Comparison of ENCODE assay signal across 21 cellular contexts in genomic region chr3:46282696-46283095, GRCh38. TPM values are rescaled to one million over a fixed set of nuclear protein-coding genes. Genes with fewer than 3 reads are reported as not detected.
DNase-seq lines count a peak whose midpoint lies in the region; ATAC-seq and TF ChIP-seq lines count a peak whose summit lies in the region.
"Had no signal": no experiment of that assay in that cellular context is flagged by ENCODE, and none has a peak within 500 bp of the region (broad histone marks: within the 10 kb centered on the region; RNA-seq: fewer than 3 reads in every experiment).

No MANE protein-coding gene starts in this region.

- peak overlapping the region; percentile 43 for H3K4me3 ChIP-seq in CD4-positive, CD25-positive, alpha-beta regulatory T cell (ENCODE audit: low read depth, low read length)
- no peak overlapping the region for H3K4me3 ChIP-seq in CD8-positive, alpha-beta memory T cell (ENCODE audit: low read length)
- H3K4me3 ChIP-seq in tibial nerve (no peak overlapping the region), BE2C (ENCODE audit: low read depth, low read length) (no peak overlapping the region)
- H3K4me3 ChIP-seq: sigmoid colon, thyroid gland had no signal

- no peak for TF ChIP-seq POLR2A in tibial nerve (IDR thresholded peaks at IDR 0.05)

- no peaks in the 10 kb centered on the region for H3K9me3 ChIP-seq in CD4-positive, CD25-positive, alpha-beta regulatory T cell (ENCODE audit: control insufficient read depth in 2 of 2, low read length in 2 of 2)
- H3K9me3 ChIP-seq in CD8-positive, alpha-beta memory T cell (ENCODE audit: low read length), result no peaks in the 10 kb centered on the region
- H3K9me3 ChIP-seq in tibial nerve, result peaks cover 0 to 24% (median 0%) of the 10 kb centered on the region in 4 donors
- H3K9me3 ChIP-seq in BE2C, result no peaks in the 10 kb centered on the region
- H3K9me3 ChIP-seq: thyroid gland had no signal

- peaks cover 36 to 83% (median 66%) of the 10 kb centered on the region in 4 donors for H3K4me1 Mint-ChIP-seq in CD4-positive, CD25-positive, alpha-beta regulatory T cell
- peaks cover 76 to 94% (median 93%) of the 10 kb centered on the region in 3 donors for H3K4me1 Mint-ChIP-seq in CD8-positive, alpha-beta memory T cell
- H3K4me1 Mint-ChIP-seq in activated CD4-positive, alpha-beta memory T cell treated with anti-CD3 and anti-CD28 coated beads for 36 hours (ENCODE audit: low read depth), result peaks cover 85% of the 10 kb centered on the region
- peaks cover 17 to 23% (median 20%) of the 10 kb centered on the region in 3 donors for H3K4me1 Mint-ChIP-seq in naive B cell
- H3K4me1 Mint-ChIP-seq: nephron had no signal

- peak in 1 of 3 donors; percentile 32 for DNase-seq in CD4-positive, CD25-positive, alpha-beta regulatory T cell
- DNase-seq in CD8-positive, alpha-beta memory T cell, result no peak
- no peak for DNase-seq in activated CD4-positive, alpha-beta memory T cell treated with anti-CD3 and anti-CD28 coated beads for 36 hours
- DNase-seq in naive B cell (no peak), tibial nerve (ENCODE audit: low spot score in 2 of 2) (no peak), BE2C (no peak)
- DNase-seq: activated T-cell treated with anti-CD3 and anti-CD28 coated beads, Interleukin-2, amount 50 U/mL, for 1 hour; kidney glomerular epithelial cell; NCI-H1092 treated with DMSO at 0.1 percent for 48 hours; sigmoid colon; stimulated activated naive CD4-positive, alpha-beta T cell treated with Interleukin-2 at 50 U/mL for 16 hours; thyroid gland had no signal

- peaks cover 0 to 4% (median 0%) of the 10 kb centered on the region in 7 donors for H3K9me3 Mint-ChIP-seq in CD4-positive, CD25-positive, alpha-beta regulatory T cell
- H3K9me3 Mint-ChIP-seq in CD8-positive, alpha-beta memory T cell, result peaks cover 0 to 3% (median 0%) of the 10 kb centered on the region in 5 donors
- H3K9me3 Mint-ChIP-seq in activated CD4-positive, alpha-beta memory T cell treated with anti-CD3 and anti-CD28 coated beads for 36 hours, result peaks cover 19% of the 10 kb centered on the region
- peaks cover 1 to 14% (median 9%) of the 10 kb centered on the region in 7 donors for H3K9me3 Mint-ChIP-seq in naive B cell
- H3K9me3 Mint-ChIP-seq: activated naive CD4-positive, alpha-beta T cell treated with anti-CD3 and anti-CD28 coated beads, Interleukin-2, amount 50 U/mL, for 24 hours had no signal

- intact Hi-C loops in activated CD4-positive, alpha-beta memory T cell treated with anti-CD3 and anti-CD28 coated beads for 36 hours (cut with micrococcal nuclease), result no loop called here

- peak overlapping the region; percentile 63 to 90 (median 79) for H3K27ac Mint-ChIP-seq in CD4-positive, CD25-positive, alpha-beta regulatory T cell
- H3K27ac Mint-ChIP-seq in CD8-positive, alpha-beta memory T cell, result peak overlapping the region; percentile 77 to 94 (median 82)
- peak overlapping the region; percentile 36 for H3K27ac Mint-ChIP-seq in activated CD4-positive, alpha-beta memory T cell treated with anti-CD3 and anti-CD28 coated beads for 36 hours
- peak overlapping the region in 3 of 6 donors; percentile 4 to 64 (median 6) for H3K27ac Mint-ChIP-seq in naive B cell
- H3K27ac Mint-ChIP-seq: nephron had no signal

- no peaks in the 10 kb centered on the region for H3K36me3 ChIP-seq in CD4-positive, CD25-positive, alpha-beta regulatory T cell (ENCODE audit: control insufficient read depth, insufficient read depth, low read length)
- no peaks in the 10 kb centered on the region for H3K36me3 ChIP-seq in CD8-positive, alpha-beta memory T cell (ENCODE audit: insufficient read depth, low read length)
- H3K36me3 ChIP-seq in tibial nerve (no peaks in the 10 kb centered on the region), BE2C (no peaks in the 10 kb centered on the region)
- H3K36me3 ChIP-seq: sigmoid colon, thyroid gland had no signal

- no peaks in the 10 kb centered on the region for H3K27me3 Mint-ChIP-seq in CD4-positive, CD25-positive, alpha-beta regulatory T cell
- peaks cover 0 to under 1% of the 10 kb centered on the region in 2 donors for H3K27me3 Mint-ChIP-seq in CD8-positive, alpha-beta memory T cell
- peaks cover 7% of the 10 kb centered on the region for H3K27me3 Mint-ChIP-seq in activated CD4-positive, alpha-beta memory T cell treated with anti-CD3 and anti-CD28 coated beads for 36 hours
- no peaks in the 10 kb centered on the region for H3K27me3 Mint-ChIP-seq in naive B cell
- H3K27me3 Mint-ChIP-seq: activated naive CD4-positive, alpha-beta T cell treated with anti-CD3 and anti-CD28 coated beads, Interleukin-2, amount 50 U/mL, for 24 hours had no signal

- no peaks in the 10 kb centered on the region for H3K36me3 Mint-ChIP-seq in CD4-positive, CD25-positive, alpha-beta regulatory T cell
- peaks cover 0 to 3% (median 0%) of the 10 kb centered on the region in 3 donors for H3K36me3 Mint-ChIP-seq in CD8-positive, alpha-beta memory T cell
- H3K36me3 Mint-ChIP-seq in activated CD4-positive, alpha-beta memory T cell treated with anti-CD3 and anti-CD28 coated beads for 36 hours, result peaks cover 15% of the 10 kb centered on the region
- peaks cover 0 to 5% of the 10 kb centered on the region in 2 donors for H3K36me3 Mint-ChIP-seq in naive B cell
- H3K36me3 Mint-ChIP-seq: activated naive CD4-positive, alpha-beta T cell treated with anti-CD3 and anti-CD28 coated beads, Interleukin-2, amount 50 U/mL, for 24 hours had no signal

- no peaks in the 10 kb centered on the region for H3K27me3 ChIP-seq in CD4-positive, CD25-positive, alpha-beta regulatory T cell (ENCODE audit: control insufficient read depth, insufficient read depth, low read length)
- H3K27me3 ChIP-seq in CD8-positive, alpha-beta memory T cell (ENCODE audit: insufficient read depth, low read length, poor library complexity, severe bottlenecking), result no peaks in the 10 kb centered on the region
- H3K27me3 ChIP-seq in tibial nerve, result no peaks in the 10 kb centered on the region
- H3K27me3 ChIP-seq in BE2C, result no peaks in the 10 kb centered on the region
- H3K27me3 ChIP-seq: sigmoid colon, thyroid gland had no signal

- H3K4me1 ChIP-seq in CD4-positive, CD25-positive, alpha-beta regulatory T cell (ENCODE audit: control insufficient read depth, insufficient read depth, low read length, poor library complexity, severe bottlenecking), result peaks cover 73% of the 10 kb centered on the region
- peaks cover 80% of the 10 kb centered on the region for H3K4me1 ChIP-seq in CD8-positive, alpha-beta memory T cell (ENCODE audit: insufficient read depth, low read length)
- H3K4me1 ChIP-seq in tibial nerve, result no peaks in the 10 kb centered on the region
- no peaks in the 10 kb centered on the region for H3K4me1 ChIP-seq in BE2C
- H3K4me1 ChIP-seq: sigmoid colon, thyroid gland had no signal

- CTCF ChIA-PET in CD8-positive, alpha-beta memory T cell (lab: Charles Lee), result interaction anchor here (6.8 kb wide), 1 partner anchor 86 kb away, joined by 49 read pairs; the partner anchor contains the start of gene CCR5
- CTCF ChIA-PET in activated CD4-positive, alpha-beta memory T cell treated with anti-CD3 and anti-CD28 coated beads for 36 hours (lab: Charles Lee), result interaction anchor here (6.6 kb wide), 1 partner anchor 88 kb away, joined by 88 read pairs; the partner anchor contains the start of gene CCR5

- H3K27ac ChIP-seq in CD4-positive, CD25-positive, alpha-beta regulatory T cell (ENCODE audit: insufficient read depth, low read length, poor library complexity, severe bottlenecking), result peak overlapping the region; percentile 55
- no peak overlapping the region for H3K27ac ChIP-seq in CD8-positive, alpha-beta memory T cell (ENCODE audit: low read depth, low read length)
- no peak overlapping the region for H3K27ac ChIP-seq in tibial nerve
- H3K27ac ChIP-seq: KMS-11, sigmoid colon, thyroid gland had no signal

- peak overlapping the region; percentile 13 to 57 (median 36) for H3K4me3 Mint-ChIP-seq in CD4-positive, CD25-positive, alpha-beta regulatory T cell
- peak overlapping the region in 6 of 7 donors; percentile 52 to 85 (median 64) for H3K4me3 Mint-ChIP-seq in CD8-positive, alpha-beta memory T cell
- no peak overlapping the region for H3K4me3 Mint-ChIP-seq in activated CD4-positive, alpha-beta memory T cell treated with anti-CD3 and anti-CD28 coated beads for 36 hours
- H3K4me3 Mint-ChIP-seq in naive B cell, result peak overlapping the region in 1 of 8 donors; percentile 42
- H3K4me3 Mint-ChIP-seq: activated naive CD4-positive, alpha-beta T cell treated with anti-CD3 and anti-CD28 coated beads, Interleukin-2, amount 50 U/mL, for 24 hours; nephron had no signal

- TF ChIP-seq CTCF in tibial nerve (IDR thresholded peaks at IDR 0.05), result no peak
- TF ChIP-seq CTCF in BE2C (IDR thresholded peaks at IDR 0.05; ENCODE audit: low read depth, low read length), result no peak

- no peak for ATAC-seq in CD4-positive, CD25-positive, alpha-beta regulatory T cell (ENCODE audit: low read depth in 2 of 2)
- ATAC-seq in naive B cell (ENCODE audit: low read depth in 2 of 2) (peak; percentile 56 to 57), HG02840 (IDR thresholded peaks at IDR 0.05; ENCODE audit: low FRiP score, unreplicated experiment) (no peak)

- WGBS in tibial nerve, 2 donors, result 79 to 89% methylated on average over 2 of the region's 2 CpGs

- POLR2A ChIA-PET in CD8-positive, alpha-beta memory T cell (lab: Charles Lee), result no interaction called here
- POLR2A ChIA-PET in activated CD4-positive, alpha-beta memory T cell treated with anti-CD3 and anti-CD28 coated beads for 36 hours (lab: Charles Lee), result interaction anchor here (4.1 kb wide), 1 partner anchor 17 kb away, joined by 31 read pairs; no protein-coding TSS in a partner anchor

- no peak for TF ChIP-seq EP300 in tibial nerve (IDR thresholded peaks at IDR 0.05)

RNA-seq across cellular contexts. Expression of gene CCR3, which starts 40.4 kb away (rescaled TPM):
- total RNA-seq in CD4-positive, CD25-positive, alpha-beta regulatory T cell, result 6.0 TPM
- polyA plus RNA-seq in CD4-positive, CD25-positive, alpha-beta regulatory T cell, result 10 to 100 TPM; 14.4 to 43.9 (median 17.0) TPM
- not detected for total RNA-seq in CD8-positive, alpha-beta memory T cell
- polyA plus RNA-seq in CD8-positive, alpha-beta memory T cell, result 0.22 TPM
- not detected for total RNA-seq in activated CD4-positive, alpha-beta memory T cell treated with anti-CD3 and anti-CD28 coated beads for 36 hours
- under 1 TPM in 2 of 6 donors, not detected in 4; 0.57 to 0.90 TPM for polyA plus RNA-seq in naive B cell (ENCODE audit: low read depth in 6 of 6)
- total RNA-seq in tibial nerve, result not detected
- not detected for polyA plus RNA-seq in BE2C (2012; ENCODE audit: insufficient read depth, insufficient read length, low read depth)
- total RNA-seq: cerebellum, Daoy, glomerular endothelial cell, mesenteric fat pad, NCI-H460, sigmoid colon, thyroid gland had no signal

Comparison
In these comparisons a context has a peak if more than half of its experiments do, and no peak if none do; other contexts are left out.
1. ATAC-seq: peak in naive B cell (2 of 2); none in CD4-positive, CD25-positive, alpha-beta regulatory T cell (0 of 2) and HG02840 (single experiment).